8 cellular contexts compared by ENCODE assay signal in genomic region chr1:55378582-55378981, GRCh38.
DNase-seq lines count a peak whose midpoint lies in the region; ATAC-seq, FAIRE-seq and TF ChIP-seq lines count a peak whose summit lies in the region.

No MANE protein-coding gene starts in this region.

- intact Hi-C loops in HCT116 (cut with micrococcal nuclease), result loop anchor here (5.0 kb wide), 2 partner anchors 104 to 1209 kb away; no protein-coding TSS in a partner anchor

- H3K36me3 ChIP-seq in HCT116 (ENCODE audit: control insufficient read depth in 1 of 2, insufficient read depth in 2 of 2, low read length in 2 of 2), result no peaks in the 10 kb centered on the region

- POLR2A ChIA-PET in HCT116 (lab: Charles Lee), result no interaction called here

- peak overlapping the region; percentile 63 for H2AFZ ChIP-seq in HCT116 (ENCODE audit: low read depth, low read length, poor library complexity, severe bottlenecking)

- TF ChIP-seq CTCF in D721Med (IDR thresholded peaks at IDR 0.05; ENCODE audit: insufficient read depth, missing control alignments) (peak; percentile 47), HCT116 (IDR thresholded peaks at IDR 0.05 in 2 of 3, conservative IDR thresholded peaks at IDR 0.05 in 1 of 3; ENCODE audit: borderline replicate concordance in 1 of 3, insufficient read depth in 1 of 3, low read depth in 2 of 3, low read length in 2 of 3) (peak; percentile 60 to 83 (median 83); a peak in 5 of 6 replicates)

- no peak overlapping the region for H3K4me3 ChIP-seq in HCT116 (replicated peaks in 1 of 2; ENCODE audit: low read depth in 1 of 2, low read length in 2 of 2)

- H3K4me1 ChIP-seq in HCT116 (ENCODE audit: control insufficient read depth in 1 of 2, insufficient read depth in 2 of 2, low read length in 2 of 2), result peaks cover 0 to 20% of the 10 kb centered on the region in 2 experiments; a peak in 1 of 4 replicates

- TF ChIP-seq RAD21 in HCT116 (IDR thresholded peaks at IDR 0.05; ENCODE audit: low read depth), result peak; percentile 83

- H3K4me2 ChIP-seq in HCT116 (ENCODE audit: low read length), result no peak overlapping the region

- no peaks in the 10 kb centered on the region for H3K27me3 ChIP-seq in HCT116 (ENCODE audit: insufficient read depth, low read length)

- H3K9me3 ChIP-seq in HCT116 (ENCODE audit: control insufficient read depth in 1 of 2, insufficient read depth in 1 of 2, low read depth in 1 of 2, low read length in 2 of 2), result no peaks in the 10 kb centered on the region

- no peaks in the 10 kb centered on the region for H3K9me2 ChIP-seq in HCT116 (ENCODE audit: insufficient read depth)

- TF ChIP-seq POLR2A in HCT116 (IDR thresholded peaks at IDR 0.05; ENCODE audit: borderline replicate concordance, extremely low read depth, insufficient read depth, insufficient read length), result no peak

- peak; percentile 81 for ATAC-seq in HCT116
- ATAC-seq in stimulated activated naive CD8-positive, alpha-beta T cell treated with anti-CD3 and anti-CD28 coated beads, Interleukin-15, Interleukin-2, amounts not matched to agents 100 U/mL and 50 U/mL, for 24 hours, result peak; percentile 39

- no peaks in the 10 kb centered on the region for H4K20me1 ChIP-seq in HCT116 (ENCODE audit: insufficient read depth)

- no TSS peak for BruUV-seq in HCT116 (replicated peaks; lab: Mats Ljungman, UMichigan)

- RAD21 ChIA-PET in HCT116 (lab: Charles Lee; ENCODE audit: low non-redundant PET in 1 of 2, low total read pairs in 2 of 2, uncharacterized antibody in 2 of 2, unreplicated experiment in 2 of 2), result no interaction called here

- no peak for DNase-seq in D721Med (ENCODE audit: insufficient read length, low spot score)
- peak; percentile 38 for DNase-seq in HCT116 (ENCODE audit: low read depth, low spot score)
- peak; percentile 6 for DNase-seq in SKM-1 treated with dmso at 0.1 percent for 144 hours (lab: John Stamatoyannopoulos, UW; ENCODE audit: unreplicated experiment)
- DNase-seq in germinal center (ENCODE audit: low spot score), result peak; percentile 34
- DNase-seq in stimulated activated naive CD8-positive, alpha-beta T cell treated with anti-CD3 and anti-CD28 coated beads, Interleukin-15, Interleukin-2, amounts not matched to agents 100 U/mL and 50 U/mL, for 24 hours, result peak; percentile 50
- no peak for DNase-seq in MV-4-11 (lab: John Stamatoyannopoulos, UW)
- DNase-seq in stimulated activated naive CD4-positive, alpha-beta T cell (lab: John Stamatoyannopoulos, UW), result no peak
- no peak for DNase-seq in Ammon's horn (ENCODE audit: low spot score)

- no peak for FAIRE-seq in D721Med (lab: Jason Lieb, UNC)

- CTCF ChIA-PET in HCT116 (lab: Charles Lee), result interaction anchor here (0.9 to 1.5 kb wide), 8 partner anchors 19 to 1206 kb away, joined by 3 to 16 read pairs (median 4); no protein-coding TSS in a partner anchor

- H3K27ac ChIP-seq in HCT116 (ENCODE audit: low read depth, low read length), result no peak overlapping the region

- H3K79me2 ChIP-seq in HCT116 (ENCODE audit: insufficient read depth, low read length), result no peaks in the 10 kb centered on the region

- H3K9ac ChIP-seq in HCT116 (ENCODE audit: low read length), result no peak overlapping the region

TF ChIP-seq in HCT116, 20 proteins besides CTCF, POLR2A, EP300 and RAD21:
- TF ChIP-seq SIN3A (IDR thresholded peaks at IDR 0.05; ENCODE audit: low read depth) (no peak), CEBPB (IDR thresholded peaks at IDR 0.05; ENCODE audit: low read depth) (no peak), TCF7L2 (IDR thresholded peaks at IDR 0.05; ENCODE audit: borderline replicate concordance, extremely low read depth, insufficient read depth, insufficient read length) (peak; percentile 45), YY1 (IDR thresholded peaks at IDR 0.05; ENCODE audit: extremely low read depth, insufficient replicate concordance, low read depth, low read length) (no peak), MAX (IDR thresholded peaks at IDR 0.05) (no peak)

Comparison
In these comparisons a context has a peak if more than half of its experiments do, and no peak if none do; other contexts are left out.
1. DNase-seq: peak in HCT116 (single experiment), SKM-1 treated with dmso at 0.1 percent for 144 hours (single experiment), germinal center (single experiment) and stimulated activated naive CD8-positive, alpha-beta T cell treated with anti-CD3 and anti-CD28 coated beads, Interleukin-15, Interleukin-2, amounts not matched to agents 100 U/mL and 50 U/mL, for 24 hours (single experiment); none in D721Med (single experiment), MV-4-11 (single experiment), stimulated activated naive CD4-positive, alpha-beta T cell (0 of 6) and Ammon's horn (single experiment).